In genomic region chr9:34493972-34494535, GRCh38 we compare ENCODE assay signal across 1 cellular context.
A peak's percentile ranks its signal among the peaks of the same experiment; 100 is the strongest.
TF ChIP-seq lines count a peak whose summit lies in the region.

No MANE protein-coding gene starts in this region.

TF ChIP-seq in HepG2, 621 proteins besides CTCF, POLR2A, EP300 and RAD21 (continued from another document and continues in another):
- TF ChIP-seq ZBTB43 (CRISPR knock-in tag; conservative IDR thresholded peaks at IDR 0.05) (0 out of 2 replicates have a peak, but pooled peaks have one; percentile 32), NCOA2 (CRISPR knock-in tag; IDR thresholded peaks at IDR 0.05) (peak; percentile 32; the same call in 1 of the 2 replicates), FOXA3 (CRISPR knock-in tag; IDR thresholded peaks at IDR 0.05) (no peak), POLR2AphosphoS5 (IDR thresholded peaks at IDR 0.05; ENCODE audit: low read depth, low read length) (no peak), CENPX (CRISPR knock-in tag; IDR thresholded peaks at IDR 0.05) (no peak), TFDP2 (CRISPR knock-in tag; IDR thresholded peaks at IDR 0.05) (no peak), UBTF (CRISPR knock-in tag; IDR thresholded peaks at IDR 0.05) (no peak), ZNF781 (CRISPR knock-in tag; IDR thresholded peaks at IDR 0.05; ENCODE audit: borderline replicate concordance, not compliant biosample characterization) (no peak), SALL1 (CRISPR knock-in tag; IDR thresholded peaks at IDR 0.05) (peak; percentile 65), PHB2 (IDR thresholded peaks at IDR 0.05; ENCODE audit: partially characterized antibody) (no peak), FUBP1 (CRISPR knock-in tag; IDR thresholded peaks at IDR 0.05; ENCODE audit: borderline replicate concordance) (no peak), TEF (CRISPR knock-in tag; IDR thresholded peaks at IDR 0.05) (peak; percentile 53; the same call in 1 of the 2 replicates), HMG20A (CRISPR knock-in tag; IDR thresholded peaks at IDR 0.05; ENCODE audit: borderline replicate concordance) (0 out of 2 replicates have a peak, but pooled peaks have one; percentile 32), SRY (CRISPR knock-in tag; IDR thresholded peaks at IDR 0.05) (peak; percentile 71; the same call in 1 of the 2 replicates), GMEB2 (CRISPR knock-in tag; IDR thresholded peaks at IDR 0.05; ENCODE audit: low read depth) (no peak), ZNF777 (CRISPR knock-in tag; IDR thresholded peaks at IDR 0.05) (0 out of 2 replicates have a peak, but pooled peaks have one; percentile 35), NR2C2 (CRISPR knock-in tag; IDR thresholded peaks at IDR 0.05; ENCODE audit: borderline replicate concordance) (no peak), FOXK1 (CRISPR knock-in tag; IDR thresholded peaks at IDR 0.05; ENCODE audit: borderline replicate concordance, low read depth) (no peak), ZNF275 (CRISPR knock-in tag; IDR thresholded peaks at IDR 0.05; ENCODE audit: borderline replicate concordance) (no peak), ZSCAN9 (CRISPR knock-in tag; IDR thresholded peaks at IDR 0.05; ENCODE audit: borderline replicate concordance) (peak; percentile 70), ZBTB25 (CRISPR knock-in tag; IDR thresholded peaks at IDR 0.05) (0 out of 2 replicates have a peak, but pooled peaks have one; percentile 54), RNF2 (conservative IDR thresholded peaks at IDR 0.05; ENCODE audit: low read depth) (no peak), RERE (CRISPR knock-in tag; IDR thresholded peaks at IDR 0.05; ENCODE audit: low read depth) (no peak), KMT2A (CRISPR knock-in tag; IDR thresholded peaks at IDR 0.05) (no peak), THAP11 (CRISPR knock-in tag; IDR thresholded peaks at IDR 0.05) (no peak), TSC22D2 (CRISPR knock-in tag; IDR thresholded peaks at IDR 0.05; ENCODE audit: borderline replicate concordance) (peak; percentile 76; the same call in 1 of the 2 replicates), RFXANK (CRISPR knock-in tag; IDR thresholded peaks at IDR 0.05) (no peak), STAT6 (CRISPR knock-in tag; IDR thresholded peaks at IDR 0.05; ENCODE audit: borderline replicate concordance) (no peak), ZNF558 (CRISPR knock-in tag; IDR thresholded peaks at IDR 0.05; ENCODE audit: borderline replicate concordance) (no peak), ISX (CRISPR knock-in tag; conservative IDR thresholded peaks at IDR 0.05) (0 out of 2 replicates have a peak, but pooled peaks have one; percentile 57), U2AF2 (IDR thresholded peaks at IDR 0.05; ENCODE audit: low read depth, low read length) (no peak), ZGPAT (CRISPR knock-in tag; IDR thresholded peaks at IDR 0.05) (no peak), ZNF577 (CRISPR knock-in tag; IDR thresholded peaks at IDR 0.05; ENCODE audit: borderline replicate concordance, low read depth) (no peak), WIZ (CRISPR knock-in tag; IDR thresholded peaks at IDR 0.05) (peak; percentile 86), MIER2 (CRISPR knock-in tag; IDR thresholded peaks at IDR 0.05) (peak; percentile 98), ZSCAN29 (CRISPR knock-in tag; conservative IDR thresholded peaks at IDR 0.05) (no peak), ZNF619 (CRISPR knock-in tag; IDR thresholded peaks at IDR 0.05) (no peak)
